ENCODE assay signal across 26 cellular contexts in the genomic region with DNA sequence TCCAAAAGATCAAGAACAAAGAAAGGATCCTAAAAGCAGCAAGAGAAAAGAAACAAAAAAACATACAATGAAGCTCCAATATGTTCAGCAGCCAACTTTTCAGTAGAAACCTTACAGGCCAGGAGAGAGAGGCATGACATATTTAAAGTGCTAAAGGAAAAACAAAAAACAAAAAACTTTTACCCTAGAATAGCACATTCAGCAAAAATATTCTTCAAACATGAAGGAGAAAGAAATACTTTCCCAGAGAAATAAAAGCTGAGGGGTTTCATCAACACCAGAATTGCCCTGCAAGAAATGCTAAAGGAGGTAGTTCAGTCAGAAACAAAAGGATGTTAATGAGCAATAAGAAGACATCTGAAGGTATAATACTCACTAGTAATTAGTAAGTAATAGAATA.
DNase-seq lines count a peak whose midpoint lies in the region; ATAC-seq, FAIRE-seq and TF ChIP-seq lines count a peak whose summit lies in the region.
"Had no signal": no experiment of that assay in that cellular context is flagged by ENCODE, and none has a peak within 500 bp of the region (broad histone marks: within the 10 kb centered on the region; RNA-seq: fewer than 3 reads in every experiment).

No MANE protein-coding gene starts in this region.

- no peak overlapping the region for H2AK5ac ChIP-seq in H9 (ENCODE audit: insufficient read length, low read length)

- H3K36me3 ChIP-seq in HepG2 (replicated peaks in 1 of 2; ENCODE audit: control insufficient read depth in 1 of 2, insufficient read depth in 2 of 2, low read length in 2 of 2) (no peaks in the 10 kb centered on the region), right lobe of liver (no peaks in the 10 kb centered on the region), K562 (ENCODE audit: control insufficient read depth, insufficient read depth, low read length) (no peaks in the 10 kb centered on the region)
- H3K36me3 ChIP-seq: BE2C, BLaER1 had no signal

- no peak overlapping the region for H3K18ac ChIP-seq in H9 (ENCODE audit: insufficient read length, low read depth, low read length)

- no peak for ATAC-seq in HepG2
- no peak for ATAC-seq in right lobe of liver
- ATAC-seq in K562, result no peak
- ATAC-seq: GM12878 had no signal

- no peak overlapping the region for H3K23ac ChIP-seq in H9 (ENCODE audit: insufficient read length, low read depth, low read length)

- no peaks in the 10 kb centered on the region for H3K79me1 ChIP-seq in H9 (ENCODE audit: insufficient read depth, low read depth, low read length, poor library complexity, severe bottlenecking)

- no peaks in the 10 kb centered on the region for H3K9me3 Mint-ChIP-seq in H9

- H3K56ac ChIP-seq in H9 (ENCODE audit: insufficient read length, low read depth, low read length), result no peak overlapping the region

- TF ChIP-seq EP300 in HepG2 (IDR thresholded peaks at IDR 0.05; ENCODE audit: low read depth in 2 of 2, low read length in 2 of 2), result no peak
- TF ChIP-seq EP300 in HepG2 (CRISPR knock-in tag; IDR thresholded peaks at IDR 0.05; ENCODE audit: borderline replicate concordance), result no peak
- TF ChIP-seq EP300 in K562 (IDR thresholded peaks at IDR 0.05; ENCODE audit: low read length), result no peak

- H2AFZ ChIP-seq in HepG2 (ENCODE audit: low read length) (no peak overlapping the region), H9 (ENCODE audit: low read length) (no peak overlapping the region), K562 (ENCODE audit: low read depth, low read length) (no peak overlapping the region)

- H3K9me3 ChIP-seq in HepG2 (ENCODE audit: low read length) (peaks cover 42% of the 10 kb centered on the region), right lobe of liver (no peaks in the 10 kb centered on the region), H9 (ENCODE audit: control insufficient read depth, low read depth, low read length) (no peaks in the 10 kb centered on the region), K562 (replicated peaks; ENCODE audit: control insufficient read depth, insufficient read depth, low read depth, low read length) (0 out of 2 replicates have a peak, but pooled peaks cover 2% of the 10 kb centered on the region)
- H3K9me3 ChIP-seq: BE2C, BLaER1 had no signal

- no peak overlapping the region for H3K4me3 ChIP-seq in HepG2 (replicated peaks in 1 of 3; ENCODE audit: insufficient read depth in 1 of 3, low read depth in 2 of 3, low read length in 3 of 3)
- no peak overlapping the region for H3K4me3 ChIP-seq in right lobe of liver
- H3K4me3 ChIP-seq in K562, result no peak overlapping the region
- H3K4me3 ChIP-seq: BLaER1, GM12878 had no signal

- no peaks in the 10 kb centered on the region for H3K4me1 ChIP-seq in HepG2 (ENCODE audit: insufficient read depth, low read length)
- H3K4me1 ChIP-seq in right lobe of liver, result no peaks in the 10 kb centered on the region
- H3K4me1 ChIP-seq in H9 (ENCODE audit: insufficient read depth, low read length), result no peaks in the 10 kb centered on the region
- H3K4me1 ChIP-seq in K562 (replicated peaks in 1 of 2; ENCODE audit: control insufficient read depth in 2 of 2, insufficient read depth in 2 of 2, low read length in 2 of 2), result no peaks in the 10 kb centered on the region
- H3K4me1 ChIP-seq: BE2C, BLaER1 had no signal

- intact Hi-C loops in HepG2 (cut with micrococcal nuclease; ENCODE audit: unreplicated experiment), result no loop called here
- intact Hi-C loops in right lobe of liver (cut with DNase I), result no loop called here
- intact Hi-C loops in K562 (cut with micrococcal nuclease), result no loop called here

- no peaks in the 10 kb centered on the region for H3K27me3 Mint-ChIP-seq in H9 (ENCODE audit: low read depth)
- H3K27me3 Mint-ChIP-seq: CD4-positive, alpha-beta memory T cell; CD4-positive, CD25-positive, alpha-beta regulatory T cell; CD8-positive, alpha-beta memory T cell had no signal

- H2BK120ac ChIP-seq in H9 (ENCODE audit: low read depth, low read length, poor library complexity, severe bottlenecking), result no peak overlapping the region

- no peaks in the 10 kb centered on the region for H3K23me2 ChIP-seq in H9 (ENCODE audit: insufficient read length, low read depth, low read length, poor library complexity, severe bottlenecking)

- BruUV-seq in HepG2 (replicated peaks; lab: Mats Ljungman, UMichigan) (no TSS peak), K562 (replicated peaks; lab: Mats Ljungman, UMichigan) (no TSS peak)

- CTCF ChIA-PET in HepG2 (lab: Yijun Ruan, JAX; ENCODE audit: low intra/inter-chr PET ratio, low total read pairs), result no interaction called here
- CTCF ChIA-PET in K562 (lab: Yijun Ruan, JAX; ENCODE audit: low intra/inter-chr PET ratio), result no interaction called here

- H4K20me1 ChIP-seq in HepG2 (ENCODE audit: insufficient read depth, low read length), result no peaks in the 10 kb centered on the region
- H4K20me1 ChIP-seq in H9 (ENCODE audit: control insufficient read depth, insufficient read depth, insufficient read length), result no peaks in the 10 kb centered on the region
- no peaks in the 10 kb centered on the region for H4K20me1 ChIP-seq in K562 (replicated peaks; ENCODE audit: control insufficient read depth, insufficient read depth, low read length)
- H4K20me1 ChIP-seq: BLaER1 had no signal

- no peak overlapping the region for H4K8ac ChIP-seq in H9 (replicated peaks; ENCODE audit: insufficient read length, low read depth, low read length)

- H3K9me1 ChIP-seq in K562 (ENCODE audit: control insufficient read depth, insufficient read depth, low read length), result no peaks in the 10 kb centered on the region

- H3K79me2 ChIP-seq in HepG2 (ENCODE audit: insufficient read depth, low read length) (no peaks in the 10 kb centered on the region), H9 (ENCODE audit: insufficient read depth, low read length) (no peaks in the 10 kb centered on the region), K562 (ENCODE audit: control insufficient read depth, insufficient read depth, low read length) (no peaks in the 10 kb centered on the region)

- H3K27me3 ChIP-seq in HepG2 (ENCODE audit: control insufficient read depth in 1 of 2, insufficient read depth in 2 of 2, low read length in 2 of 2), result no peaks in the 10 kb centered on the region
- H3K27me3 ChIP-seq in right lobe of liver, result no peaks in the 10 kb centered on the region
- H3K27me3 ChIP-seq in H9 (ENCODE audit: insufficient read depth, low read length), result no peaks in the 10 kb centered on the region
- no peaks in the 10 kb centered on the region for H3K27me3 ChIP-seq in K562 (ENCODE audit: control insufficient read depth in 2 of 2, insufficient read depth in 2 of 2, low read length in 2 of 2)
- H3K27me3 ChIP-seq: BE2C, BLaER1 had no signal

- H2BK15ac ChIP-seq in H9 (ENCODE audit: low read depth, low read length), result no peak overlapping the region

- H4K5ac ChIP-seq in H9 (ENCODE audit: insufficient read length, low read depth, low read length), result no peak overlapping the region

- in situ Hi-C loops in HepG2 (cut with HindIII; ENCODE audit: extremely low pct_ligation_motif_present, low pct_unique_long_range_greater_than_20kb) (no loop called here), K562 (cut with MboI) (no loop called here)

- no peak overlapping the region for H4K91ac ChIP-seq in H9 (ENCODE audit: insufficient read length, low read depth, low read length)

- FAIRE-seq in HepG2 (lab: Jason Lieb, UNC) (no peak), K562 (lab: Jason Lieb, UNC) (peak; percentile 55)
- FAIRE-seq: GM12878, GM12892, GM18507 had no signal

- H3K14ac ChIP-seq in H9 (ENCODE audit: insufficient read depth, low read length), result no peak overlapping the region

- H2BK20ac ChIP-seq in H9 (ENCODE audit: low read depth, low read length, poor library complexity, severe bottlenecking), result no peak overlapping the region

- TF ChIP-seq POLR2A in HepG2 (IDR thresholded peaks at IDR 0.05; ENCODE audit: insufficient read depth in 1 of 2, low read depth in 2 of 2, low read length in 2 of 2) (no peak), right lobe of liver (IDR thresholded peaks at IDR 0.05) (no peak), K562 (conservative IDR thresholded peaks at IDR 0.05) (no peak)

- peak overlapping the region in 2 of 3 experiments; percentile 3 to 40; a peak in 2 of 7 replicates for H3K27ac Mint-ChIP-seq in H9
- H3K27ac Mint-ChIP-seq: CD14-positive monocyte; CD8-positive, alpha-beta memory T cell had no signal

- H3K4ac ChIP-seq in H9 (ENCODE audit: low read depth, low read length), result no peak overlapping the region

- no peak overlapping the region for H3K27ac ChIP-seq in HepG2 (ENCODE audit: extremely low read length, insufficient read depth, low read length)
- H3K27ac ChIP-seq in right lobe of liver, result no peak overlapping the region
- no peak overlapping the region for H3K27ac ChIP-seq in H9 (ENCODE audit: insufficient read length, low read depth, low read length)
- H3K27ac ChIP-seq in K562 (ENCODE audit: extremely low read depth, low read depth, low read length), result no peak overlapping the region
- no peak overlapping the region for H3K27ac ChIP-seq in substantia nigra (ENCODE audit: low read depth, low read length, poor library complexity, severe bottlenecking)
- H3K27ac ChIP-seq: 22Rv1, BLaER1 had no signal

- DNase-seq in HepG2 (ENCODE audit: low spot score) (no peak), right lobe of liver (no peak), H9 (no peak), K562 (ENCODE audit: extremely low read depth in 1 of 4, low spot score in 3 of 4) (no peak), NCI-H2081 (lab: John Stamatoyannopoulos, UW) (no peak), substantia nigra (lab: John Stamatoyannopoulos, UW) (no peak)
- DNase-seq: ACHN; BE2C; C1 segment of cervical spinal cord; CD4-positive, alpha-beta memory T cell; CD4-positive, CD25-positive, alpha-beta regulatory T cell; CD8-positive, alpha-beta memory T cell; COR-L47; DMS 273 treated with DMSO at 0.1 percent for 48 hours; DMS153; DMS53; DMS79; DND-41; EL; GDM1 had no signal

- no peak overlapping the region for H2BK5ac ChIP-seq in H9 (ENCODE audit: insufficient read length, low read length)

- no peaks in the 10 kb centered on the region for H3K36me3 Mint-ChIP-seq in H9 (ENCODE audit: insufficient read depth in 1 of 3, low read depth in 3 of 3)
- H3K36me3 Mint-ChIP-seq: CD14-positive monocyte; CD4-positive, alpha-beta memory T cell; CD4-positive, CD25-positive, alpha-beta regulatory T cell; CD8-positive, alpha-beta memory T cell had no signal

- no peak overlapping the region for H2BK12ac ChIP-seq in H9 (ENCODE audit: insufficient read length, low read depth, low read length)

- TF ChIP-seq RAD21 in HepG2 (CRISPR knock-in tag; IDR thresholded peaks at IDR 0.05) (no peak), K562 (CRISPR knock-in tag; conservative IDR thresholded peaks at IDR 0.05 in 1 of 2, IDR thresholded peaks at IDR 0.05 in 1 of 2) (no peak)

- H3T11ph ChIP-seq in H9 (ENCODE audit: low read length), result no peak overlapping the region

- no peak overlapping the region for H3K4me3 Mint-ChIP-seq in H9
- H3K4me3 Mint-ChIP-seq: CD14-positive monocyte; CD4-positive, alpha-beta memory T cell; CD4-positive, CD25-positive, alpha-beta regulatory T cell; CD8-positive, alpha-beta memory T cell had no signal

- H3K9ac ChIP-seq in HepG2 (ENCODE audit: insufficient read depth, low read depth, low read length), result no peak overlapping the region
- H3K9ac ChIP-seq in H9 (ENCODE audit: extremely low read depth, insufficient read length, low read length), result no peak overlapping the region
- no peak overlapping the region for H3K9ac ChIP-seq in K562 (ENCODE audit: insufficient read depth in 1 of 2, low read depth in 2 of 2, low read length in 2 of 2)
- H3K9ac ChIP-seq: BLaER1 had no signal

- POLR2A ChIA-PET in HepG2 (lab: Yijun Ruan, JAX) (no interaction called here), K562 (lab: Yijun Ruan, JAX) (no interaction called here)

- TF ChIP-seq CTCF in HepG2 (CRISPR knock-in tag; IDR thresholded peaks at IDR 0.05) (no peak), right lobe of liver (IDR thresholded peaks at IDR 0.05) (no peak), H9 (conservative IDR thresholded peaks at IDR 0.05) (no peak), K562 (IDR thresholded peaks at IDR 0.05 in 2 of 3, conservative IDR thresholded peaks at IDR 0.05 in 1 of 3; ENCODE audit: insufficient read depth in 2 of 3, low read depth in 1 of 3, low read length in 3 of 3) (no peak)

- H3K4me2 ChIP-seq in HepG2 (ENCODE audit: low read depth, low read length), result no peak overlapping the region
- H3K4me2 ChIP-seq in H9 (ENCODE audit: insufficient read depth, insufficient read length, low read length), result no peak overlapping the region
- H3K4me2 ChIP-seq in K562 (ENCODE audit: insufficient read depth, low read length), result no peak overlapping the region
- H3K4me2 ChIP-seq: BLaER1 had no signal

- H3K4me1 Mint-ChIP-seq in H9, result peaks cover 11 to 22% of the 10 kb centered on the region in 2 experiments
- H3K4me1 Mint-ChIP-seq: CD14-positive monocyte; CD4-positive, alpha-beta memory T cell; CD8-positive, alpha-beta memory T cell had no signal
